ENCODE assay signal across 8 cellular contexts in genomic region chr20:10671850-10672578, GRCh38. TPM values are rescaled to one million over a fixed set of nuclear protein-coding genes. Genes with fewer than 3 reads are reported as not detected.
DNase-seq lines count a peak whose midpoint lies in the region; TF ChIP-seq lines count a peak whose summit lies in the region.

No MANE protein-coding gene starts in this region.

- no peaks in the 10 kb centered on the region for H3K36me3 ChIP-seq in ovary

- H3K27me3 ChIP-seq in ovary, result no peaks in the 10 kb centered on the region

- DNase-seq in DMS53 treated with DMSO at 0.1 percent for 48 hours (lab: John Stamatoyannopoulos, UW; ENCODE audit: unreplicated experiment) (peak; percentile 9), glomerular visceral epithelial cell (ENCODE audit: extremely low spot score) (peak; percentile 53), ovary (peak; percentile 76 to 84 (median 80)), GDM1 (lab: John Stamatoyannopoulos, UW) (no peak), Ammon's horn (ENCODE audit: low spot score) (no peak)
- DNase-seq in activated T-cell treated with anti-CD3 and anti-CD28 coated beads, Interleukin-2, amount 50 U/mL, for 48 hours, result peak; percentile 32 to 35
- no peak for DNase-seq in activated CD4-positive, CD25-positive, alpha-beta regulatory T cell treated with anti-CD3 and anti-CD28 coated beads, Interleukin-2, amount 50 U/mL, for 72 hours

- no peak for TF ChIP-seq POLR2A in ovary (IDR thresholded peaks at IDR 0.05)

- TF ChIP-seq CTCF in ovary (IDR thresholded peaks at IDR 0.05), result no peak

- peak overlapping the region; percentile 66 for H3K4me3 ChIP-seq in ovary

- TF ChIP-seq RAD21 in Ishikawa (IDR thresholded peaks at IDR 0.05; ENCODE audit: low read depth), result no peak

- peak overlapping the region; percentile 90 to 98 for H3K27ac ChIP-seq in ovary

- H3K9me3 ChIP-seq in ovary, result no peaks in the 10 kb centered on the region

- intact Hi-C loops in ovary (cut with DNase I), result loop anchor here in 2 of 4 donors (2.0 to 10.0 kb wide), 4 partner anchors 117 to 600 kb away; partner anchors contain the start of genes MKKS (in 1 of the 2) and SLX4IP (in 1 of the 2)

- peaks cover 7% of the 10 kb centered on the region for H3K4me1 ChIP-seq in ovary (ENCODE audit: insufficient read depth)

- WGBS in ovary, 3 donors, result 0 to 1% (median 0%) methylated on average over 41 to 42 of the region's 42 CpGs

- TF ChIP-seq EP300 in Ishikawa (IDR thresholded peaks at IDR 0.05; ENCODE audit: borderline replicate concordance), result no peak
- no peak for TF ChIP-seq EP300 in ovary (IDR thresholded peaks at IDR 0.05)

TF ChIP-seq in Ishikawa, 13 proteins besides CTCF, POLR2A, EP300 and RAD21:
- TF ChIP-seq USF1 (IDR thresholded peaks at IDR 0.05) (no peak), EGR1 (IDR thresholded peaks at IDR 0.05) (peak; percentile 74), MAX (IDR thresholded peaks at IDR 0.05) (no peak), YY1 (IDR thresholded peaks at IDR 0.05; ENCODE audit: low read depth) (no peak), NFIC (IDR thresholded peaks at IDR 0.05) (peak; percentile 33; the same call in 1 of the 2 replicates), REST (IDR thresholded peaks at IDR 0.05; ENCODE audit: low read depth) (no peak)

RNA-seq across cellular contexts. Expression of gene JAG1, which starts 1.8 kb away (rescaled TPM):
- total RNA-seq in ovary, result 10 to 100 TPM; 27.1 to 69.7 (median 41.0) TPM
- polyA plus RNA-seq in ovary, result 10 to 100 TPM; 37.5 to 60.5 TPM

Comparison
In these comparisons a context has a peak if more than half of its experiments do, and no peak if none do; other contexts are left out.
1. DNase-seq: peak in DMS53 treated with DMSO at 0.1 percent for 48 hours (single experiment), activated T-cell treated with anti-CD3 and anti-CD28 coated beads, Interleukin-2, amount 50 U/mL, for 48 hours (2 of 2), glomerular visceral epithelial cell (single experiment) and ovary (5 of 5); none in activated CD4-positive, CD25-positive, alpha-beta regulatory T cell treated with anti-CD3 and anti-CD28 coated beads, Interleukin-2, amount 50 U/mL, for 72 hours (single experiment), GDM1 (single experiment) and Ammon's horn (single experiment).